In genomic region chr17:82008941-82009405, GRCh38 we compare ENCODE assay signal across 23 cellular contexts.
"Had no signal": no experiment of that assay in that cellular context is flagged by ENCODE, and none has a peak within 500 bp of the region (broad histone marks: within the 10 kb centered on the region; RNA-seq: fewer than 3 reads in every experiment).

No MANE protein-coding gene starts in this region.

- H3K4me3 Mint-ChIP-seq: activated B cell treated with CpG ODN at 0.5 μM for 24 hours; central memory CD8-positive, alpha-beta T cell; dendritic cell treated with granulocyte-macrophage colony-stimulating factor and Interleukin-4, amounts not matched to agents 40 ng/mL and 50 ng/mL, for 4 days; mesothelial cell of epicardium; naive B cell; nephron progenitor cell; stimulated activated naive B cell treated with anti-CD40 and anti-IgM and Interleukin-4, amounts not matched to agents 10 μg/mL and 1 μg/mL and 100 μg/mL, for 72 hours; T-helper 2 cell treated with Interferon-gamma antibody and Interleukin-4, amounts not matched to agents 5 μg/mL and 100 μg/mL, for 36 hours had no signal

- DNase-seq: activated B cell treated with CpG ODN at 0.5 μM for 24 hours; activated CD4-positive, alpha-beta T cell treated with anti-CD3 and anti-CD28 coated beads, Interleukin-2, amount 50 U/mL, for 1 hour; activated naive CD4-positive, alpha-beta T cell; activated T-cell treated with anti-CD3 and anti-CD28 coated beads for 4 hours; foreskin keratinocyte; mammary epithelial cell; naive B cell; nephron progenitor cell; pancreas; stimulated activated CD4-positive, alpha-beta T cell treated with anti-CD3 and anti-CD28 coated beads, Interleukin-15, amount 100 ng/mL, for 24 hours; stimulated activated CD4-positive, alpha-beta T cell treated with anti-CD3 and anti-CD28 coated beads, Interleukin-2, amount 100 ng/mL, for 24 hours; stimulated activated naive B cell treated with anti-CD40 and anti-IgM and Interleukin-4, amounts not matched to agents 10 μg/mL and 1 μg/mL and 100 μg/mL, for 72 hours; T-helper 1 cell had no signal

- ATAC-seq: activated naive CD4-positive, alpha-beta T cell treated with anti-CD3 and anti-CD28 coated beads, Interleukin-2, amount 50 U/mL, for 72 hours; foreskin keratinocyte; pancreas; stimulated activated naive B cell treated with anti-CD40 and anti-IgM and Interleukin-4, amounts not matched to agents 10 μg/mL and 1 μg/mL and 100 μg/mL, for 72 hours had no signal

- H3K27ac Mint-ChIP-seq: activated B cell treated with CpG ODN at 0.5 μM for 24 hours; activated naive CD4-positive, alpha-beta T cell treated with anti-CD3 and anti-CD28 coated beads, Interleukin-2, amount 50 U/mL, for 72 hours; activated T-cell treated with anti-CD3 and anti-CD28 coated beads, Interleukin-2, amount 50 U/mL, for 72 hours; dendritic cell treated with granulocyte-macrophage colony-stimulating factor and Interleukin-4, amounts not matched to agents 40 ng/mL and 50 ng/mL, for 4 days; mesothelial cell of epicardium; naive B cell; nephron progenitor cell; stimulated activated naive B cell treated with anti-CD40 and anti-IgM and Interleukin-4, amounts not matched to agents 10 μg/mL and 1 μg/mL and 100 μg/mL, for 72 hours; T-helper 2 cell treated with Interferon-gamma antibody and Interleukin-4, amounts not matched to agents 5 μg/mL and 100 μg/mL, for 36 hours had no signal

- H3K9me3 Mint-ChIP-seq: activated B cell treated with CpG ODN at 0.5 μM for 24 hours; activated naive CD4-positive, alpha-beta T cell treated with anti-CD3 and anti-CD28 coated beads, Interleukin-2, amount 50 U/mL, for 72 hours; activated T-cell treated with anti-CD3 and anti-CD28 coated beads, Interleukin-2, amount 50 U/mL, for 72 hours; central memory CD8-positive, alpha-beta T cell; dendritic cell treated with granulocyte-macrophage colony-stimulating factor and Interleukin-4, amounts not matched to agents 40 ng/mL and 50 ng/mL, for 4 days; mesothelial cell of epicardium; naive B cell; nephron progenitor cell; stimulated activated naive B cell treated with anti-CD40 and anti-IgM and Interleukin-4, amounts not matched to agents 10 μg/mL and 1 μg/mL and 100 μg/mL, for 72 hours; T-helper 2 cell treated with Interferon-gamma antibody and Interleukin-4, amounts not matched to agents 5 μg/mL and 100 μg/mL, for 36 hours had no signal

- H3K27ac ChIP-seq: breast epithelium, esophagus muscularis mucosa, foreskin keratinocyte, pancreas, prostate gland, tibial nerve had no signal

- H3K27me3 Mint-ChIP-seq: activated B cell treated with CpG ODN at 0.5 μM for 24 hours; central memory CD8-positive, alpha-beta T cell; dendritic cell treated with granulocyte-macrophage colony-stimulating factor and Interleukin-4, amounts not matched to agents 40 ng/mL and 50 ng/mL, for 4 days; naive B cell; stimulated activated naive B cell treated with anti-CD40 and anti-IgM and Interleukin-4, amounts not matched to agents 10 μg/mL and 1 μg/mL and 100 μg/mL, for 72 hours had no signal

- H3K36me3 Mint-ChIP-seq: activated naive CD4-positive, alpha-beta T cell treated with anti-CD3 and anti-CD28 coated beads, Interleukin-2, amount 50 U/mL, for 72 hours; mesothelial cell of epicardium; naive B cell had no signal

- H3K36me3 ChIP-seq: breast epithelium, pancreas, prostate gland had no signal

- H3K4me1 Mint-ChIP-seq: activated B cell treated with CpG ODN at 0.5 μM for 24 hours; central memory CD8-positive, alpha-beta T cell; naive B cell; stimulated activated naive B cell treated with anti-CD40 and anti-IgM and Interleukin-4, amounts not matched to agents 10 μg/mL and 1 μg/mL and 100 μg/mL, for 72 hours had no signal

- H3K4me3 ChIP-seq: breast epithelium, esophagus muscularis mucosa, pancreas, prostate gland, tibial nerve had no signal

- H3K4me1 ChIP-seq: breast epithelium, pancreas, prostate gland had no signal

- H3K9me3 ChIP-seq: breast epithelium, esophagus muscularis mucosa, pancreas, prostate gland, tibial nerve had no signal

- H3K27me3 ChIP-seq: breast epithelium, esophagus muscularis mucosa, pancreas, tibial nerve had no signal
